ENCODE assay signal across 8 cellular contexts in the genomic region with DNA sequence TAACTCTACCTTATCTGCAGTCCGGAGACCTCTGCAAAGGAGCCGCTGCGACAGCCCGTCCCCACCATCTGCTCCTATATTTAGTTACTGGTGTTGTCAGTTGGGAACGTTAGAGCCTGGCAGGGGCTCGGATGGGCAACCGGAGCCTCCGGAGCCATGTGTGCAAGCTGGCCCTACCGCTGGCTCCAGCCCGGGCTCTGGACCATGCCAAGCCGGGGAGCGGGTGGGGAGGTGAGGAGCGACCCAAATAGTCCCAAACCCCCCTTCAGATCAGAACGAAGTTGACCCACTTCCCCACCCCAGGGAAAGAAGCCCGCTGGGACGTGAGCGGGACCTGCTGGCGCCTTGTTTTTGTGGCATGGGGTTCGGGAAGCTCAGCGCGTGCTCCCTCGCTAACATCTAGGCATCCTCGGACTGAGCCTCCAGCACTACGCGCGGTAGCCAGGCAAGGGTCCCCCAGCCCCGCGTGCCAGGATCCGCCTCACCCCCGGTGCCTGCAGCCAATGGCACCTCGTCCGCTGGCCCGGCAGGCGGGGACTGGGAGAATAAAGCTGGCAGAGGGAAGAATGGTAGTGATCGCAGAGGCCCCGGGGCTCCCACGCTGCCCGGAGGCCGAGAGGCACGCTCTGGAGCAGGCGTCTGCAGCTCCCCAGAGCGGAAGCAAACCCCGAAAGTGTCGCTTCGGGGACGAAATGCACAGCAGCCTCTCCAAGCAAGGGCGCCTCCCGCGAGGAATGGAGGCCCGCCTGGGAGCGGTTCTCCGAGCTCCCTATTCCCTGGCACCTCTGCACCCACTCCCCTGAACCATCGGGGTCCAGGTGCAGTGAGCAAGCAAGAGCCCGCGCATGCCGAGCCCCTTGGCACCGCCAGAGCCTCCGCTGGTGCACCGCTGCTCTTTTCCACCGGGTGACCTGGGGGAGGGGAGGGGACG. TPM values are rescaled to one million over a fixed set of nuclear protein-coding genes. Genes with fewer than 3 reads are reported as not detected.
DNase-seq lines count a peak whose midpoint lies in the region; ATAC-seq and TF ChIP-seq lines count a peak whose summit lies in the region.

No MANE protein-coding gene starts in this region.

- peak overlapping the region; percentile 46 to 64; a peak in 3 of 4 replicates for H4K8ac ChIP-seq in IMR-90 (ENCODE audit: low read depth in 2 of 2, low read length in 2 of 2)

- peaks cover 14% of the 10 kb centered on the region for H3K4me1 ChIP-seq in IMR-90 (ENCODE audit: control insufficient read depth, insufficient read depth, low read length)
- peaks cover 0 to 7% (median 0%) of the 10 kb centered on the region in 4 donors for H3K4me1 ChIP-seq in right lobe of liver

- peaks cover 0 to 26% of the 10 kb centered on the region in 2 experiments; a peak in 2 of 4 replicates for H3K79me1 ChIP-seq in IMR-90 (ENCODE audit: low read depth in 1 of 2, low read length in 2 of 2)

- H3K27ac Mint-ChIP-seq in T-helper 2 cell treated with Interferon-gamma antibody and Interleukin-4, amounts not matched to agents 5 μg/mL and 100 μg/mL, for 36 hours: peak overlapping the region; percentile 39

- no TSS peak for BruUV-seq in IMR-90 (replicated peaks; lab: Mats Ljungman, UMichigan)

- H3K27me3 ChIP-seq in IMR-90 (ENCODE audit: control insufficient read depth, insufficient read depth, low read length): no peaks in the 10 kb centered on the region
- H3K27me3 ChIP-seq in right lobe of liver: no peaks in the 10 kb centered on the region

- DNase-seq in Daoy (ENCODE audit: low read depth) (peak; percentile 54), IMR-90 (peak; percentile 13), dermis blood vessel endothelial cell (peak; percentile 54), right lobe of liver (peak; percentile 41 to 61 (median 53)), UCSD-AML1 (lab: John Stamatoyannopoulos, UW; ENCODE audit: unreplicated experiment) (no peak)
- no peak for DNase-seq in T-helper 2 cell treated with Interferon-gamma antibody and Interleukin-4, amounts not matched to agents 5 μg/mL and 100 μg/mL, for 36 hours (ENCODE audit: low spot score)
- DNase-seq in stimulated activated CD8-positive, alpha-beta memory T cell treated with anti-CD3 and anti-CD28 coated beads, Interleukin-4, amount 100 ng/mL, for 48 hours: peak; percentile 62

- no peak for TF ChIP-seq POLR2A in IMR-90 (IDR thresholded peaks at IDR 0.05; ENCODE audit: low read depth, low read length)
- TF ChIP-seq POLR2A in right lobe of liver (IDR thresholded peaks at IDR 0.05): no peak

- ATAC-seq in GM21526 (IDR thresholded peaks at IDR 0.05; ENCODE audit: low FRiP score, unreplicated experiment) (peak; percentile 35), IMR-90 (ENCODE audit: low read depth) (peak; percentile 22), right lobe of liver (peak; percentile 21 to 63 (median 40))

- H4K20me1 ChIP-seq in IMR-90 (ENCODE audit: insufficient read depth, low read length): peaks cover 3% of the 10 kb centered on the region; the same call in 1 of the 2 replicates

- H2BK20ac ChIP-seq in IMR-90 (ENCODE audit: low read depth, low read length): no peak overlapping the region

- H2BK5ac ChIP-seq in IMR-90 (ENCODE audit: low read depth, low read length, poor library complexity, severe bottlenecking): no peak overlapping the region

- peak overlapping the region; percentile 54 for H2AK5ac ChIP-seq in IMR-90 (ENCODE audit: low read depth, low read length)

- intact Hi-C loops in IMR-90 (cut with micrococcal nuclease): loop anchor here (1.0 kb wide), 1 partner anchor 23 kb away; a partner anchor contains a TSS
- intact Hi-C loops in right lobe of liver (cut with DNase I): no loop called here

- CTCF ChIA-PET in IMR-90 (lab: Yijun Ruan, JAX): no interaction called here

- WGBS in IMR-90 (ENCODE audit: extremely low coverage in 2 of 2, insufficient read length in 1 of 2), 2 experiments: 1% methylated on average over 19 of the region's 61 CpGs; no CpG with 5 or more reads in 1 of the 2 experiments
- 5% methylated on average over 19 of the region's 61 CpGs for WGBS in right lobe of liver (ENCODE audit: insufficient coverage, low coverage, low lambda C conversion rate, missing lambda C conversion rate)

- H3K27ac ChIP-seq in IMR-90 (ENCODE audit: insufficient read depth, low read length) (peak overlapping the region; percentile 52), right lobe of liver (no peak overlapping the region)

- no peak for TF ChIP-seq RAD21 in IMR-90 (IDR thresholded peaks at IDR 0.05; ENCODE audit: low read length)

- H3K9me3 Mint-ChIP-seq in T-helper 2 cell treated with Interferon-gamma antibody and Interleukin-4, amounts not matched to agents 5 μg/mL and 100 μg/mL, for 36 hours: peaks cover 10% of the 10 kb centered on the region

- H3K4me3 ChIP-seq in IMR-90 (ENCODE audit: insufficient read depth, low read depth, low read length): peak overlapping the region; percentile 77
- peak overlapping the region; percentile 67 to 79 (median 77) for H3K4me3 ChIP-seq in right lobe of liver

- H4K91ac ChIP-seq in IMR-90 (ENCODE audit: insufficient read depth, low read depth, low read length): no peak overlapping the region

- H3K4me2 ChIP-seq in IMR-90 (ENCODE audit: low read depth, low read length): peak overlapping the region; percentile 86

- no peak overlapping the region for H3K18ac ChIP-seq in IMR-90 (ENCODE audit: low read depth, low read length)

- H3K9ac ChIP-seq in IMR-90 (ENCODE audit: low read depth, low read length): peak overlapping the region; percentile 74

- peak overlapping the region; percentile 92 for H3K23ac ChIP-seq in IMR-90 (ENCODE audit: low read depth, low read length)

- H3K36me3 ChIP-seq in IMR-90 (ENCODE audit: control insufficient read depth, insufficient read depth, low read length) (no peaks in the 10 kb centered on the region), right lobe of liver (no peaks in the 10 kb centered on the region)

- H3K9me3 ChIP-seq in IMR-90 (ENCODE audit: control insufficient read depth, insufficient read depth, low read length): peaks cover 2% of the 10 kb centered on the region; the same call in 1 of the 2 replicates
- H3K9me3 ChIP-seq in right lobe of liver: no peaks in the 10 kb centered on the region

- H3K56ac ChIP-seq in IMR-90 (ENCODE audit: extremely low read depth, insufficient read depth, low read length): peak overlapping the region; percentile 48; the same call in 1 of the 2 replicates

- dilution Hi-C loops in IMR-90 (cut with HindIII; ENCODE audit: low sequenced_read_pairs, unreplicated experiment): no loop called here

- no peaks in the 10 kb centered on the region for H3K27me3 Mint-ChIP-seq in T-helper 2 cell treated with Interferon-gamma antibody and Interleukin-4, amounts not matched to agents 5 μg/mL and 100 μg/mL, for 36 hours (ENCODE audit: low read depth)

- peak overlapping the region; percentile 84 for H3K4ac ChIP-seq in IMR-90 (ENCODE audit: low read depth, low read length)

- POLR2A ChIA-PET in IMR-90 (lab: Charles Lee; ENCODE audit: unreplicated experiment): no interaction called here

- peaks cover 11% of the 10 kb centered on the region for H3K9me1 ChIP-seq in IMR-90 (ENCODE audit: insufficient read depth, low read length)

- no peak overlapping the region for H2BK15ac ChIP-seq in IMR-90 (ENCODE audit: low read depth, low read length)

- in situ Hi-C loops in IMR-90 (cut with MboI; ENCODE audit: low sequenced_read_pairs): no loop called here

- peak overlapping the region; percentile 44 for H2BK120ac ChIP-seq in IMR-90 (ENCODE audit: low read depth, low read length)

- H2AFZ ChIP-seq in IMR-90 (replicated peaks; ENCODE audit: low read length, poor library complexity): peak overlapping the region; percentile 99

- H3K36me3 Mint-ChIP-seq in T-helper 2 cell treated with Interferon-gamma antibody and Interleukin-4, amounts not matched to agents 5 μg/mL and 100 μg/mL, for 36 hours (ENCODE audit: low read depth): peaks cover 8% of the 10 kb centered on the region

- peak overlapping the region; percentile 90 for H2AK9ac ChIP-seq in IMR-90 (replicated peaks; ENCODE audit: low read depth, low read length, poor library complexity)

- peak overlapping the region; percentile 85 for H3K14ac ChIP-seq in IMR-90 (replicated peaks; ENCODE audit: low read depth, low read length)

- H4K5ac ChIP-seq in IMR-90 (ENCODE audit: low read depth, low read length): no peak overlapping the region

- TF ChIP-seq CTCF in IMR-90 (conservative IDR thresholded peaks at IDR 0.05; ENCODE audit: low read depth, low read length): no peak
- TF ChIP-seq CTCF in right lobe of liver (IDR thresholded peaks at IDR 0.05): no peak

- H3K4me1 Mint-ChIP-seq in T-helper 2 cell treated with Interferon-gamma antibody and Interleukin-4, amounts not matched to agents 5 μg/mL and 100 μg/mL, for 36 hours (ENCODE audit: low read depth): peaks cover 16% of the 10 kb centered on the region

- H3K4me3 Mint-ChIP-seq in T-helper 2 cell treated with Interferon-gamma antibody and Interleukin-4, amounts not matched to agents 5 μg/mL and 100 μg/mL, for 36 hours: peak overlapping the region; percentile 89

RNA-seq across cellular contexts. Expression of a gene that starts 0.7 kb away (rescaled TPM):
- 2.8 and 7.1 TPM in 2 replicates for total RNA-seq in Daoy (2014; rRNA removed; shearing (Covaris generic))
- 6.9 and 9.5 TPM in 2 replicates for total RNA-seq in IMR-90 (2012; rRNA removed)
- polyA plus RNA-seq in IMR-90 (2012; rRNA removed): 11.5 and 12.4 TPM in 2 replicates
- polyA plus RNA-seq in IMR-90 (2012; cell fraction: cytosol; rRNA removed): 8.1 and 15.0 TPM in 2 replicates
- polyA plus RNA-seq in IMR-90 (2012; cell fraction: nucleus; rRNA removed; ENCODE audit: low replicate concordance): 9.0 and 12.6 TPM in 2 replicates
- 9.0 and 15.0 TPM in 2 replicates for total RNA-seq in dermis blood vessel endothelial cell
- 10 to 100 TPM in 5 of 6 experiments, 1 to 10 TPM in 1; 9.6 to 22.5 (median 16.6) TPM for total RNA-seq in right lobe of liver

RNA-seq across cellular contexts. Expression of a gene that starts 22.2 kb away (rescaled TPM):
- total RNA-seq in Daoy (2014; rRNA removed; shearing (Covaris generic)): 18.5 and 19.2 TPM in 2 replicates
- 15.6 and 20.8 TPM in 2 replicates for total RNA-seq in IMR-90 (2012; rRNA removed)
- 10.4 and 13.7 TPM in 2 replicates for polyA plus RNA-seq in IMR-90 (2012; rRNA removed)
- polyA plus RNA-seq in IMR-90 (2012; cell fraction: cytosol; rRNA removed): 3.8 and 5.4 TPM in 2 replicates
- 2.9 and 17.2 TPM in 2 replicates for polyA plus RNA-seq in IMR-90 (2012; cell fraction: nucleus; rRNA removed; ENCODE audit: low replicate concordance)
- total RNA-seq in dermis blood vessel endothelial cell: 28.2 and 49.7 TPM in 2 replicates
- total RNA-seq in right lobe of liver: 10 to 100 TPM; 21.0 to 80.8 (median 56.7) TPM

RNA-seq across cellular contexts. Expression of a gene that starts 59.7 kb away (rescaled TPM):
- not detected in 2 replicates for total RNA-seq in Daoy (2014; rRNA removed; shearing (Covaris generic))
- total RNA-seq in IMR-90 (2012; rRNA removed): not detected in 2 replicates
- not detected in 2 replicates for polyA plus RNA-seq in IMR-90 (2012; rRNA removed)
- not detected in 2 replicates for polyA plus RNA-seq in IMR-90 (2012; cell fraction: cytosol; rRNA removed)
- not detected in 2 replicates for polyA plus RNA-seq in IMR-90 (2012; cell fraction: nucleus; rRNA removed; ENCODE audit: low replicate concordance)
- not detected in 2 replicates for total RNA-seq in dermis blood vessel endothelial cell
- not detected for total RNA-seq in right lobe of liver

Comparison
In these comparisons a context has a peak if more than half of its experiments do, and no peak if none do; other contexts are left out.
1. DNase-seq: peak in Daoy (single experiment), IMR-90 (single experiment), dermis blood vessel endothelial cell (single experiment), right lobe of liver (3 of 3) and stimulated activated CD8-positive, alpha-beta memory T cell treated with anti-CD3 and anti-CD28 coated beads, Interleukin-4, amount 100 ng/mL, for 48 hours (single experiment); none in T-helper 2 cell treated with Interferon-gamma antibody and Interleukin-4, amounts not matched to agents 5 μg/mL and 100 μg/mL, for 36 hours (single experiment) and UCSD-AML1 (single experiment).
2. Peak in every context shown above with its lines, with median percentiles within 50 percentile points of each other: ATAC-seq.